In the genomic region with DNA sequence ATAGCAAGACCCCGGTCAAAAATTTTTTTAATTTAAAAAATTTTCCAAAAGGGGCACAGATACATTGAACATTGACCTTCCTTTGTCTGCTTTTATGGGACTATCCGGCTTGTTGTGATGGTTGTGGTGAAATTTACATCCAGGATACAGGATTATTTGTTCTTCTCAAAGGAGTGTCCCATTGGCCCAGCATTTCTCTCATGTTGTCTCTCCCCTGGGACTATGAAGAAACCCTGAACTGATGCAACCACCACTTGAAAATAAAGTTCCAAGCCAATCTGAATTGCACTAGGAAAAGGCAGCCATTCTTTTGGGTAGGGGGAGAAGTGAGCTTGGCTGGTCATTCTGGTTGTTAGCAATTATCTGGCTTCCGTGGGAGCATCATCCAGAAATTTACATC, we compare ENCODE assay signal across 24 cellular contexts. TPM values are rescaled to one million over a fixed set of nuclear protein-coding genes. Genes with fewer than 3 reads are reported as not detected.
"Had no signal": no experiment of that assay in that cellular context is flagged by ENCODE, and none has a peak within 500 bp of the region (broad histone marks: within the 10 kb centered on the region; RNA-seq: fewer than 3 reads in every experiment).

No MANE protein-coding gene starts in this region.

- ATAC-seq: activated CD4-positive, alpha-beta T cell treated with anti-CD3 and anti-CD28 coated beads for 36 hours; activated CD4-positive, CD25-positive, alpha-beta regulatory T cell treated with anti-CD3 and anti-CD28 coated beads, Interleukin-2, amount 50 U/mL, for 24 hours; activated CD8-positive, alpha-beta T cell treated with anti-CD3 and anti-CD28 coated beads, Interleukin-2, amount 10 ng/mL, durations not matched to agents 7 days and 5 days; body of pancreas; Panc1; WTC11 had no signal

- H3K27me3 ChIP-seq: adrenal gland, SJCRH30 had no signal

- DNase-seq: activated CD4-positive, alpha-beta T cell treated with anti-CD3 and anti-CD28 coated beads for 36 hours; activated CD4-positive, alpha-beta T cell treated with anti-CD3 and anti-CD28 coated beads, Interleukin-2, amount 10 ng/mL, durations not matched to agents 7 days and 5 days; activated CD4-positive, alpha-beta T cell treated with anti-CD3 and anti-CD28 coated beads, Interleukin-2, amount 50 U/mL, for 48 hours; activated CD8-positive, alpha-beta T cell treated with anti-CD3 and anti-CD28 coated beads, Interleukin-2, amount 10 ng/mL, durations not matched to agents 7 days and 5 days; activated gamma-delta T cell; activated naive CD4-positive, alpha-beta T cell treated with Interleukin-2 at 50 U/mL for 16 hours; activated naive CD8-positive, alpha-beta T cell treated with anti-CD3 and anti-CD28 coated beads, Interleukin-2, amount 10 ng/mL, durations not matched to agents 7 days and 5 days; activated T-cell treated with anti-CD3 and anti-CD28 coated beads, Interleukin-2, amount 50 U/mL, for 24 hours; adrenal gland; body of pancreas; central memory CD4-positive, alpha-beta T cell; NCI-H1092; NCI-H1436 treated with DMSO at 0.1 percent for 48 hours; NCI-H1694 treated with DMSO at 0.1 percent for 48 hours; NCI-H2029 treated with DMSO at 0.1 percent for 48 hours; NCI-H2107; NCI-H345; NCI-H524 treated with DMSO at 0.1 percent for 48 hours; SHP77; SJCRH30 had no signal

- H3K9me3 ChIP-seq: adrenal gland, body of pancreas, SJCRH30 had no signal

- H3K4me1 ChIP-seq: SJCRH30 had no signal

- H3K4me3 ChIP-seq: adrenal gland, body of pancreas, SJCRH30, SK-N-MC had no signal

- H3K36me3 ChIP-seq: adrenal gland, SJCRH30 had no signal

- H3K27ac ChIP-seq: adrenal gland, body of pancreas, SJCRH30, SK-N-MC had no signal

RNA-seq across cellular contexts. Expression of gene PPARG, which starts 58.4 kb away (rescaled TPM):
- total RNA-seq: activated CD8-positive, alpha-beta T cell treated with anti-CD3 and anti-CD28 coated beads, Interleukin-2, amount 10 ng/mL, durations not matched to agents 7 days and 5 days had no signal
